Comparison of ENCODE assay signal across 21 cellular contexts in genomic region chr12:101004891-101005290, GRCh38.
DNase-seq lines count a peak whose midpoint lies in the region; ATAC-seq and TF ChIP-seq lines count a peak whose summit lies in the region.
"Had no signal": no experiment of that assay in that cellular context is flagged by ENCODE, and none has a peak within 500 bp of the region (broad histone marks: within the 10 kb centered on the region; RNA-seq: fewer than 3 reads in every experiment).

No MANE protein-coding gene starts in this region.

- no peak overlapping the region for H3K4me3 ChIP-seq in foreskin fibroblast (ENCODE audit: low read depth in 1 of 2, low read length in 2 of 2)

- H3K56ac ChIP-seq in H9 (ENCODE audit: insufficient read length, low read depth, low read length) = no peak overlapping the region

- no peaks in the 10 kb centered on the region for H3K23me2 ChIP-seq in H9 (ENCODE audit: insufficient read length, low read depth, low read length, poor library complexity, severe bottlenecking)

- H4K5ac ChIP-seq in H9 (ENCODE audit: insufficient read length, low read depth, low read length) = no peak overlapping the region

- H3K36me3 Mint-ChIP-seq in H9 (ENCODE audit: insufficient read depth in 1 of 3, low read depth in 3 of 3) = peaks cover 0 to 13% (median 12%) of the 10 kb centered on the region in 3 experiments; a peak in 5 of 7 replicates
- H3K36me3 Mint-ChIP-seq: CD14-positive monocyte had no signal

- H3K4me2 ChIP-seq in H9 (ENCODE audit: insufficient read depth, insufficient read length, low read length) = no peak overlapping the region

- no peak overlapping the region for H2AFZ ChIP-seq in H9 (ENCODE audit: low read length)

- no peak overlapping the region for H3K14ac ChIP-seq in H9 (ENCODE audit: insufficient read depth, low read length)

- H3K4me1 Mint-ChIP-seq in H9 = no peaks in the 10 kb centered on the region
- H3K4me1 Mint-ChIP-seq: CD14-positive monocyte had no signal

- H2BK120ac ChIP-seq in H9 (ENCODE audit: low read depth, low read length, poor library complexity, severe bottlenecking) = no peak overlapping the region

- no peaks in the 10 kb centered on the region for H3K79me2 ChIP-seq in H9 (ENCODE audit: insufficient read depth, low read length)

- H3K27ac Mint-ChIP-seq in H9 = no peak overlapping the region
- H3K27ac Mint-ChIP-seq: CD14-positive monocyte had no signal

- TF ChIP-seq CTCF in foreskin fibroblast (IDR thresholded peaks at IDR 0.05; ENCODE audit: low read depth, low read length) (no peak), H9 (conservative IDR thresholded peaks at IDR 0.05) (no peak)

- peaks cover 8 to 12% of the 10 kb centered on the region in 2 experiments for H3K9me3 Mint-ChIP-seq in H9

- H2AK5ac ChIP-seq in H9 (ENCODE audit: insufficient read length, low read length) = no peak overlapping the region

- no peak overlapping the region for H3K4ac ChIP-seq in H9 (ENCODE audit: low read depth, low read length)

- no peak overlapping the region for H2BK15ac ChIP-seq in H9 (ENCODE audit: low read depth, low read length)

- no peak overlapping the region for H3T11ph ChIP-seq in H9 (ENCODE audit: low read length)

- ATAC-seq in GM21515 (IDR thresholded peaks at IDR 0.05; ENCODE audit: unreplicated experiment) = no peak

- no peaks in the 10 kb centered on the region for H3K79me1 ChIP-seq in H9 (ENCODE audit: insufficient read depth, low read depth, low read length, poor library complexity, severe bottlenecking)

- no peak overlapping the region for H3K27ac ChIP-seq in H9 (ENCODE audit: insufficient read length, low read depth, low read length)
- H3K27ac ChIP-seq: RWPE1 had no signal

- no peaks in the 10 kb centered on the region for H3K27me3 Mint-ChIP-seq in H9 (ENCODE audit: low read depth)

- no peak overlapping the region for H2BK20ac ChIP-seq in H9 (ENCODE audit: low read depth, low read length, poor library complexity, severe bottlenecking)

- H3K4me3 Mint-ChIP-seq in H9 = no peak overlapping the region
- H3K4me3 Mint-ChIP-seq: CD14-positive monocyte had no signal

- no peak overlapping the region for H3K9ac ChIP-seq in H9 (ENCODE audit: extremely low read depth, insufficient read length, low read length)

- no peaks in the 10 kb centered on the region for H3K27me3 ChIP-seq in H9 (ENCODE audit: insufficient read depth, low read length)
- H3K27me3 ChIP-seq: BE2C had no signal

- no peak overlapping the region for H2BK5ac ChIP-seq in H9 (ENCODE audit: insufficient read length, low read length)

- H3K23ac ChIP-seq in H9 (ENCODE audit: insufficient read length, low read depth, low read length) = no peak overlapping the region

- no peak overlapping the region for H4K91ac ChIP-seq in H9 (ENCODE audit: insufficient read length, low read depth, low read length)

- no peaks in the 10 kb centered on the region for H3K9me3 ChIP-seq in H9 (ENCODE audit: control insufficient read depth, low read depth, low read length)
- H3K9me3 ChIP-seq: BE2C had no signal

- H4K8ac ChIP-seq in H9 (replicated peaks; ENCODE audit: insufficient read length, low read depth, low read length) = no peak overlapping the region

- DNase-seq in NCI-H82 (lab: John Stamatoyannopoulos, UW) (peak; percentile 37), NCI-H82 treated with DMSO at 0.1 percent for 48 hours (lab: John Stamatoyannopoulos, UW; ENCODE audit: unreplicated experiment) (no peak), RKO (ENCODE audit: low spot score) (peak; percentile 8), foreskin fibroblast (peak; percentile 18 to 23), H9 (no peak)
- DNase-seq in stimulated activated CD4-positive, alpha-beta T cell treated with anti-CD3 and anti-CD28 coated beads, Interleukin-1b, Interleukin-23, amount 100 ng/mL, for 48 hours = no peak
- no peak for DNase-seq in activated naive CD4-positive, alpha-beta T cell (lab: John Stamatoyannopoulos, UW)
- DNase-seq: 8988T, ACHN, BE2C, Calu3, NCI-H1092 treated with DMSO at 0.1 percent for 48 hours, NCI-H1436 treated with DMSO at 0.1 percent for 48 hours, NCI-H187 treated with DMSO at 0.1 percent for 48 hours, NCI-H446, NCI-H524 treated with DMSO at 0.1 percent for 48 hours, NCI-H774, SHP77 treated with DMSO at 0.1 percent for 48 hours had no signal

- no peaks in the 10 kb centered on the region for H4K20me1 ChIP-seq in H9 (ENCODE audit: control insufficient read depth, insufficient read depth, insufficient read length)

- H3K18ac ChIP-seq in H9 (ENCODE audit: insufficient read length, low read depth, low read length) = no peak overlapping the region

- no peak overlapping the region for H2BK12ac ChIP-seq in H9 (ENCODE audit: insufficient read length, low read depth, low read length)

- WGBS in H9 (ENCODE audit: extremely low coverage, insufficient read length, low lambda C conversion rate) = no CpG with 5 or more reads among the region's 1 CpG

- H3K4me1 ChIP-seq in H9 (ENCODE audit: insufficient read depth, low read length) = no peaks in the 10 kb centered on the region
- H3K4me1 ChIP-seq: BE2C had no signal

Comparison
In these comparisons a context has a peak if more than half of its experiments do, and no peak if none do; other contexts are left out.
1. DNase-seq: peak in NCI-H82 (single experiment), RKO (single experiment) and foreskin fibroblast (2 of 2); none in NCI-H82 treated with DMSO at 0.1 percent for 48 hours (single experiment), stimulated activated CD4-positive, alpha-beta T cell treated with anti-CD3 and anti-CD28 coated beads, Interleukin-1b, Interleukin-23, amount 100 ng/mL, for 48 hours (single experiment), H9 (single experiment) and activated naive CD4-positive, alpha-beta T cell (0 of 4).